Comparison of ENCODE assay signal across 24 cellular contexts in the genomic region with DNA sequence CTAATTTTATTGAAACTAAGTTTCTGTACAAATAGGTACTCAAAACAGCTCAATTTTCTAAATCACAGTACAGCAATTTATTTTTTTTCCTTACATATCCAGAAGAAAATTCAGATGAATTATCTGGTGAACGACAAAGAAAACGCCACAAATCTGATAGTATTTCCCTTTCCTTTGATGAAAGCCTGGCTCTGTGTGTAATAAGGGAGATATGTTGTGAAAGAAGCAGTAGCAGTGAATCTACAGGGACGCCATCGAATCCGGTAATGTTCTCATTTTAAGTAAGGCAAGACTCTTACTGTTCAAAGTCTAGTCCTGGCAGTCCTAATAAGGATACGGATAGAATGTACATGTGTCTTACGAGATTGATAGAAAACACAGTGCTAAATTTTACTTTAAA.
"Had no signal": no experiment of that assay in that cellular context is flagged by ENCODE, and none has a peak within 500 bp of the region (broad histone marks: within the 10 kb centered on the region; RNA-seq: fewer than 3 reads in every experiment).

No MANE protein-coding gene starts in this region.

- H3K27me3 ChIP-seq: brain microvascular endothelial cell, gastroesophageal sphincter, heart left ventricle, tibial artery had no signal

- H3K4me3 ChIP-seq: gastroesophageal sphincter, heart left ventricle, tibial artery had no signal

- H3K27ac ChIP-seq: brain microvascular endothelial cell, gastroesophageal sphincter, heart left ventricle, parathyroid adenoma, tibial artery had no signal

- H3K9me3 ChIP-seq: gastroesophageal sphincter, heart left ventricle, tibial artery had no signal

- H3K9ac ChIP-seq: parathyroid adenoma had no signal

- ATAC-seq: activated CD4-positive, CD25-positive, alpha-beta regulatory T cell treated with anti-CD3 and anti-CD28 coated beads, Interleukin-2, amount 50 U/mL, for 24 hours; activated T-cell treated with anti-CD3 and anti-CD28 coated beads, Interleukin-2, amount 50 U/mL, for 72 hours; esophagus mucosa; gastroesophageal sphincter; heart left ventricle; left lobe of liver had no signal

- H3K4me3 Mint-ChIP-seq: activated CD4-positive, alpha-beta T cell treated with anti-CD3 and anti-CD28 coated beads, Interleukin-2, amount 10 ng/mL, durations not matched to agents 7 days and 5 days; activated T-cell treated with anti-CD3 and anti-CD28 coated beads, Interleukin-2, amount 50 U/mL, for 72 hours; central memory CD8-positive, alpha-beta T cell; neural crest cell; T-helper 1 cell treated with Interleukin-12 subunit alpha and Interleukin-12 subunit beta and Interleukin-4 antibody, amounts not matched to agents 30 μg/mL and 1 μg/mL, for 36 hours had no signal

- DNase-seq: activated CD4-positive, alpha-beta T cell treated with anti-CD3 and anti-CD28 coated beads, Interleukin-2, amount 10 ng/mL, durations not matched to agents 7 days and 5 days; activated CD8-positive, alpha-beta memory T cell treated with anti-CD3 and anti-CD28 coated beads, Interleukin-2, amount 50 U/mL, for 4 hours; activated gamma-delta T cell; activated T-cell treated with anti-CD3 and anti-CD28 coated beads, Interleukin-2, amount 50 U/mL, for 72 hours; anterior cingulate cortex; brain microvascular endothelial cell; cortex of kidney; heart left ventricle; kidney; stimulated activated CD4-positive, alpha-beta T cell treated with anti-CD3 and anti-CD28 coated beads, Interleukin-12 subunit alpha, Interleukin-12 subunit beta, amount 100 ng/mL, for 4 hours; stimulated activated CD4-positive, alpha-beta T cell treated with anti-CD3 and anti-CD28 coated beads, Interleukin-1b, Interleukin-23, amount 100 ng/mL, for 48 hours; stimulated activated CD8-positive, alpha-beta memory T cell treated with anti-CD3 and anti-CD28 coated beads, Interleukin-4, amount 100 ng/mL, for 48 hours; stimulated activated naive CD4-positive, alpha-beta T cell; tibial artery had no signal

- H3K9me3 Mint-ChIP-seq: activated CD4-positive, alpha-beta T cell treated with anti-CD3 and anti-CD28 coated beads, Interleukin-2, amount 10 ng/mL, durations not matched to agents 7 days and 5 days; activated T-cell treated with anti-CD3 and anti-CD28 coated beads, Interleukin-2, amount 50 U/mL, for 72 hours; central memory CD8-positive, alpha-beta T cell; neural crest cell; T-helper 1 cell treated with Interleukin-12 subunit alpha and Interleukin-12 subunit beta and Interleukin-4 antibody, amounts not matched to agents 30 μg/mL and 1 μg/mL, for 36 hours had no signal

- FAIRE-seq: endometrium, kidney, urothelium cell line had no signal

- H2AFZ ChIP-seq: parathyroid adenoma had no signal

- H3K27ac Mint-ChIP-seq: activated CD4-positive, alpha-beta T cell treated with anti-CD3 and anti-CD28 coated beads, Interleukin-2, amount 10 ng/mL, durations not matched to agents 7 days and 5 days; activated T-cell treated with anti-CD3 and anti-CD28 coated beads, Interleukin-2, amount 50 U/mL, for 72 hours; T-helper 1 cell treated with Interleukin-12 subunit alpha and Interleukin-12 subunit beta and Interleukin-4 antibody, amounts not matched to agents 30 μg/mL and 1 μg/mL, for 36 hours had no signal

- H3K27me3 Mint-ChIP-seq: activated CD4-positive, alpha-beta T cell treated with anti-CD3 and anti-CD28 coated beads, Interleukin-2, amount 10 ng/mL, durations not matched to agents 7 days and 5 days; central memory CD8-positive, alpha-beta T cell had no signal

- H3K79me2 ChIP-seq: parathyroid adenoma had no signal
